Comparison of ENCODE assay signal across 8 cellular contexts in the genomic region with DNA sequence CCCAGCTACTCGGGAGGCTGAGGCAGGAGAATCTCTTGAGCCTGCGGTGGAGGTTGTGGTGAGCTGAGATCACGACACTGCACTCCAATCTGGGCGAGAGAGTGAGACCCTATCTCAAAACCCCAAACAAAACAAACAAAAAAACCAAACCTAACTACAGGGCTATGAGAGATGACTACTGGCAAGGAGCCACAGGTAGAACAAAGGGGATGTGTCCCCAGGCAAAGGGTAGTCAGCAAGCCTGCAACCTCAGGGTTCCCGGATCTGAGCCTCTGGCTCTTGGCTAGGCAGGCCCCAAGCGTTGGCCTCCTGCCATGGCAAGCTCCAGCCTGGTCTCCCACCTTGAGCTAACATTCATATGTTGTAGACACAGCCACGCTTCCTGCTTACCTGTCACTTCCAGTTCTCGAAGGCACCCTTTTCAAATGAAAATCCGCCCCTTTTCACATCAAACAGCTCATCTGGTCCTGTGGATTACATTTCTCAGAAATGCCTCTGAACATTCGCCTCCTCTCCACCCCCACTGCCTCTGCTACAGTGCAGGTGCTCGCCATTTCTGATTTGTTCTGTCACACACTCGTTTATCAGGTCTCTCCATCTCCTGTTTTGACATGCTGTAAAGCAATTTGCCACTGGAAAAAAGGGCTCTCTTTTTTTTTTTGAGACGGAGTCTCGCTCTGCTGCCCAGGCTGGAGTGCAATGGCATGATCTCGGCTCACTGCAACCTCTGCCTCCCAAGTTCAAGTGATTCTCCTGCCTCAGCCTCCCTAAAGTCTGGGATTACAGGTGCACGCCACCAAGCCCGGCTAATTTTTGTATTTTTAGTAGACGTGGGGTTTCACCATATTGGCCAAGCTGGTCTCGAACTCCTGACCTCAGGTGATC. TPM values are rescaled to one million over a fixed set of nuclear protein-coding genes. Genes with fewer than 3 reads are reported as not detected.
A peak's percentile ranks its signal among the peaks of the same experiment; 100 is the strongest.
DNase-seq lines count a peak whose midpoint lies in the region; ATAC-seq, FAIRE-seq and TF ChIP-seq lines count a peak whose summit lies in the region.

No MANE protein-coding gene starts in this region.

- TF ChIP-seq CTCF in H1 (IDR thresholded peaks at IDR 0.05; ENCODE audit: control extremely low read depth in 1 of 3, insufficient read depth in 1 of 3, low read depth in 1 of 3, low read length in 3 of 3), result no peak

- H3K4me2 ChIP-seq in H1 (ENCODE audit: insufficient read depth in 1 of 2, low read depth in 2 of 2, low read length in 2 of 2), result no peak overlapping the region

- ATAC-seq in HG03175 (IDR thresholded peaks at IDR 0.05; ENCODE audit: unreplicated experiment) (no peak), HG03025 (IDR thresholded peaks at IDR 0.05; ENCODE audit: low FRiP score, unreplicated experiment) (no peak), GM18502 (IDR thresholded peaks at IDR 0.05; ENCODE audit: poor library complexity, unreplicated experiment) (no peak)

- H3K18ac ChIP-seq in H1 (ENCODE audit: extremely low read depth, low read length), result 0 out of 2 replicates have a peak overlapping the region, but pooled peaks have one; percentile 14

- peaks cover 0 to 2% of the 10 kb centered on the region in 2 experiments for H4K20me1 ChIP-seq in H1 (replicated peaks in 1 of 2; ENCODE audit: control insufficient read depth in 1 of 2, insufficient read depth in 2 of 2, low read length in 2 of 2)

- no peak overlapping the region for H3K9ac ChIP-seq in H1 (replicated peaks in 1 of 4; ENCODE audit: extremely low read depth in 1 of 4, low read depth in 3 of 4, low read length in 3 of 4)

- FAIRE-seq in H1 (lab: Jason Lieb, UNC), result no peak

- H3K23me2 ChIP-seq in H1 (ENCODE audit: low read depth, low read length), result no peaks in the 10 kb centered on the region

- POLR2A ChIA-PET in H1 (lab: Charles Lee; ENCODE audit: partially characterized antibody), result interaction anchor here (1.3 to 5.6 kb wide), 2 partner anchors 9 to 12 kb away, joined by 3 to 50 read pairs; a partner anchor contains a TSS

- H3K36me3 ChIP-seq in H1 (ENCODE audit: control insufficient read depth in 2 of 4, insufficient read depth in 4 of 4, low read length in 3 of 4), result no peaks in the 10 kb centered on the region

- CTCF ChIA-PET in H1 (lab: Charles Lee; ENCODE audit: partially characterized antibody), result interaction anchor here (1.1 to 1.9 kb wide), 2 partner anchors 12 to 40 kb away, joined by 3 to 4 read pairs; no protein-coding TSS in a partner anchor

- no peak overlapping the region for H3K4ac ChIP-seq in H1 (replicated peaks; ENCODE audit: insufficient read length, low read depth, low read length)

- no peak overlapping the region for H4K8ac ChIP-seq in H1 (ENCODE audit: extremely low read depth, insufficient read depth, low read length)

- H3K27ac ChIP-seq in H1 (ENCODE audit: low read depth, low read length), result no peak overlapping the region

- no peak overlapping the region for H2BK20ac ChIP-seq in H1 (ENCODE audit: low read length)

- H2BK15ac ChIP-seq in H1 (ENCODE audit: low read length), result no peak overlapping the region

- H2BK5ac ChIP-seq in H1 (ENCODE audit: low read depth, low read length), result no peak overlapping the region

- TF ChIP-seq EP300 in H1 (IDR thresholded peaks at IDR 0.05; ENCODE audit: borderline replicate concordance in 1 of 2, low read depth in 2 of 2, low read length in 2 of 2), result no peak

- no peak overlapping the region for H4K5ac ChIP-seq in H1 (ENCODE audit: insufficient read length, low read depth, low read length)

- no peak overlapping the region for H2BK12ac ChIP-seq in H1 (ENCODE audit: low read depth, low read length)

- no peak overlapping the region for H3K23ac ChIP-seq in H1 (ENCODE audit: insufficient read length)

- no peak overlapping the region for H2AK5ac ChIP-seq in H1 (ENCODE audit: low read depth, low read length)

- no peak for TF ChIP-seq POLR2A in H1 (IDR thresholded peaks at IDR 0.05; ENCODE audit: control extremely low read depth in 1 of 2, low read depth in 2 of 2, low read length in 2 of 2)

- H3K56ac ChIP-seq in H1 (replicated peaks; ENCODE audit: insufficient read length, low read depth, low read length), result no peak overlapping the region

- WGBS in H1 (ENCODE audit: extremely low coverage in 1 of 2, insufficient coverage in 1 of 2, insufficient read length in 1 of 2, insufficient replicate concordance in 2 of 2, low coverage in 1 of 2, low lambda C conversion rate in 2 of 2, missing lambda C conversion rate in 1 of 2), 2 experiments, result 87% methylated on average over 18 of the region's 19 CpGs; no CpG with 5 or more reads in 1 of the 2 experiments

- no peak overlapping the region for H2AFZ ChIP-seq in H1 (ENCODE audit: low read length)

- H3K9me3 ChIP-seq in H1 (ENCODE audit: insufficient read depth in 2 of 2, low read depth in 1 of 2, low read length in 1 of 2), result no peaks in the 10 kb centered on the region

- no peaks in the 10 kb centered on the region for H3K79me1 ChIP-seq in H1 (ENCODE audit: low read depth, low read length)

- no peaks in the 10 kb centered on the region for H3K27me3 ChIP-seq in H1 (replicated peaks in 1 of 4; ENCODE audit: control insufficient read depth in 3 of 4, extremely low read depth in 1 of 4, insufficient read depth in 3 of 4, low read length in 3 of 4)

- no peak overlapping the region for H4K91ac ChIP-seq in H1 (replicated peaks; ENCODE audit: insufficient read length, low read length)

- no peak overlapping the region for H3K14ac ChIP-seq in H1 (ENCODE audit: insufficient read length)

- H3K79me2 ChIP-seq in H1 (ENCODE audit: control insufficient read depth in 1 of 2, insufficient read depth in 2 of 2, low read length in 2 of 2), result no peaks in the 10 kb centered on the region

- no peak overlapping the region for H2BK120ac ChIP-seq in H1 (replicated peaks; ENCODE audit: low read depth, low read length)

- peak in 1 of 2 experiments; percentile 7; a peak in 1 of 4 replicates for TF ChIP-seq RAD21 in H1 (IDR thresholded peaks at IDR 0.05 in 1 of 2, conservative IDR thresholded peaks at IDR 0.05 in 1 of 2; ENCODE audit: low read depth in 2 of 2, low read length in 2 of 2)

- H3K4me1 ChIP-seq in H1 (replicated peaks in 1 of 4; ENCODE audit: control insufficient read depth in 3 of 4, insufficient read depth in 4 of 4, low read length in 3 of 4), result peaks cover 0 to 3% (median 0%) of the 10 kb centered on the region in 4 experiments; a peak in 1 of 7 replicates

- DNase-seq in NCI-H146 treated with DMSO at 0.1 percent for 48 hours (lab: John Stamatoyannopoulos, UW; ENCODE audit: unreplicated experiment) (peak; percentile 68), H1 (ENCODE audit: low read depth in 1 of 2, low spot score in 2 of 2) (no peak), NK-92 (lab: John Stamatoyannopoulos, UW; ENCODE audit: unreplicated experiment) (no peak)
- DNase-seq in activated CD4-positive, alpha-beta T cell treated with anti-CD3 and anti-CD28 coated beads for 4 hours, result peak; percentile 67 to 71
- DNase-seq in stimulated activated CD4-positive, alpha-beta T cell treated with anti-CD3 and anti-CD28 coated beads, Interleukin-4, amount 100 ng/mL, for 24 hours, result peak; percentile 65

- no peak overlapping the region for H3K4me3 ChIP-seq in H1 (ENCODE audit: extremely low read depth in 1 of 4, insufficient read depth in 2 of 4, low read depth in 3 of 4, low read length in 4 of 4)

TF ChIP-seq in H1, 55 proteins besides CTCF, POLR2A, EP300 and RAD21:
- TF ChIP-seq RBBP5 (IDR thresholded peaks at IDR 0.05; ENCODE audit: borderline replicate concordance, low read depth, low read length), result no peak
- no peak for TF ChIP-seq CBX8 (IDR thresholded peaks at IDR 0.05; ENCODE audit: borderline replicate concordance, low read depth, low read length)
- TF ChIP-seq POU5F1 (IDR thresholded peaks at IDR 0.05; ENCODE audit: low read depth, low read length), result no peak
- TF ChIP-seq TAF7 (optimal IDR thresholded peaks at IDR 0.05; ENCODE audit: borderline replicate concordance, low read depth, low read length), result no peak
- TF ChIP-seq, protein P1, sequence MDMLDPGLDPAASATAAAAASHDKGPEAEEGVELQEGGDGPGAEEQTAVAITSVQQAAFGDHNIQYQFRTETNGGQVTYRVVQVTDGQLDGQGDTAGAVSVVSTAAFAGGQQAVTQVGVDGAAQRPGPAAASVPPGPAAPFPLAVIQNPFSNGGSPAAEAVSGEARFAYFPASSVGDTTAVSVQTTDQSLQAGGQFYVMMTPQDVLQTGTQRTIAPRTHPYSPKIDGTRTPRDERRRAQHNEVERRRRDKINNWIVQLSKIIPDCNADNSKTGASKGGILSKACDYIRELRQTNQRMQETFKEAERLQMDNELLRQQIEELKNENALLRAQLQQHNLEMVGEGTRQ (IDR thresholded peaks at IDR 0.05; ENCODE audit: low read length), result no peak
- TF ChIP-seq CBX5 (IDR thresholded peaks at IDR 0.05; ENCODE audit: low read depth, low read length), result no peak
- TF ChIP-seq, protein P2, sequence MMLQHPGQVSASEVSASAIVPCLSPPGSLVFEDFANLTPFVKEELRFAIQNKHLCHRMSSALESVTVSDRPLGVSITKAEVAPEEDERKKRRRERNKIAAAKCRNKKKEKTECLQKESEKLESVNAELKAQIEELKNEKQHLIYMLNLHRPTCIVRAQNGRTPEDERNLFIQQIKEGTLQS (IDR thresholded peaks at IDR 0.05; ENCODE audit: insufficient read depth, low read depth, low read length), result no peak
- TF ChIP-seq CHD1 (IDR thresholded peaks at IDR 0.05; ENCODE audit: low read depth, low read length), result no peak
- TF ChIP-seq TCF12 (IDR thresholded peaks at IDR 0.05; ENCODE audit: low read depth, low read length), result no peak
- TF ChIP-seq BACH1 (IDR thresholded peaks at IDR 0.05; ENCODE audit: low read length), result no peak
- no peak for TF ChIP-seq JUND (IDR thresholded peaks at IDR 0.05; ENCODE audit: low read length)
- TF ChIP-seq CEBPB (IDR thresholded peaks at IDR 0.05; ENCODE audit: low read depth, low read length), result no peak
- TF ChIP-seq HDAC6 (IDR thresholded peaks at IDR 0.05; ENCODE audit: low read depth, low read length), result no peak
- TF ChIP-seq, protein P3, sequence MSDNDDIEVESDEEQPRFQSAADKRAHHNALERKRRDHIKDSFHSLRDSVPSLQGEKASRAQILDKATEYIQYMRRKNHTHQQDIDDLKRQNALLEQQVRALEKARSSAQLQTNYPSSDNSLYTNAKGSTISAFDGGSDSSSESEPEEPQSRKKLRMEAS (IDR thresholded peaks at IDR 0.05), result no peak
- TF ChIP-seq CHD2 (IDR thresholded peaks at IDR 0.05; ENCODE audit: low read length), result no peak
- no peak for TF ChIP-seq SIRT6 (IDR thresholded peaks at IDR 0.05; ENCODE audit: low read length)

RNA-seq across cellular contexts. Expression of a gene that starts 13.1 kb away (rescaled TPM):
- 184 and 189 TPM in 2 replicates for total RNA-seq in H1 (2021; fragmentation: NEBNext Ultra II Directional; extraction: Animal tissue kit (Norgen Biotek cat#: 25700))
- polyA plus RNA-seq in H1 (2011; rRNA removed), result 32.5 and 51.7 TPM in 2 replicates
- 84.8 TPM for polyA plus RNA-seq in H1 (2011; cell fraction: cytosol; rRNA removed)
- 31.7 TPM for polyA plus RNA-seq in H1 (2011; cell fraction: nucleus; rRNA removed)
- polyA plus RNA-seq in H1 (2012, experiment 1 of 2), result 95.9 to 118 TPM (median 110 TPM) in 4 replicates
- polyA plus RNA-seq in H1 (2012, experiment 2 of 2), result 9.4 TPM
- 81.1 TPM for polyA plus RNA-seq in H1 (2013, experiment 1 of 2)
- 87.4 TPM for polyA plus RNA-seq in H1 (2013, experiment 2 of 2)
- 138 and 148 TPM in 2 replicates for polyA minus RNA-seq in H1 (2011; rRNA and poly(A)+ RNA removed)
- 159 TPM for polyA minus RNA-seq in H1 (2011; cell fraction: cytosol; rRNA and poly(A)+ RNA removed)
- 89.2 TPM for polyA minus RNA-seq in H1 (2011; cell fraction: nucleus; rRNA and poly(A)+ RNA removed)

Comparison
In these comparisons a context has a peak if more than half of its experiments do, and no peak if none do; other contexts are left out.
1. DNase-seq: peak in NCI-H146 treated with DMSO at 0.1 percent for 48 hours (single experiment), activated CD4-positive, alpha-beta T cell treated with anti-CD3 and anti-CD28 coated beads for 4 hours (2 of 2) and stimulated activated CD4-positive, alpha-beta T cell treated with anti-CD3 and anti-CD28 coated beads, Interleukin-4, amount 100 ng/mL, for 24 hours (single experiment); none in H1 (0 of 2) and NK-92 (single experiment).